20 cellular contexts compared by ENCODE assay signal in the genomic region with DNA sequence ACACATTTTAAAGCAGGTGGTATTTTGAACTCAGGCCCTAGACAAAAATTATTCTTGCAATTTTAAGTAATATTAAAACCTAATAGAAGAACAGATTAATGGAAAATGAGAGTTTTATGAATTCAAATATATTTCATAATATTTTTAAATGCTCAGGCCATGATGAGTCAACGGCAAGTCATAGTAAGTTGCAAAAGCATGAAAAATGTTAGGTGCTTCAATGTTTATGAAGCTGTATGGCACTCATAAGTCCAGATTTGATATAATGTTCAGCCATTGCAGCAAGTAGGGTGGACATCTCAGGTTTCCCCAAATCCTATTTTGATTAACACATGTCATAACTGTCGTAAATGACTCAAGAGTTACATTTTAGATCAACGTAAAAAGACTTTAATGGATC.
"Had no signal": no experiment of that assay in that cellular context is flagged by ENCODE, and none has a peak within 500 bp of the region (broad histone marks: within the 10 kb centered on the region; RNA-seq: fewer than 3 reads in every experiment).

No MANE protein-coding gene starts in this region.

- H3K36me3 ChIP-seq: adrenal gland, cardiac muscle cell, lower lobe of right lung, right lobe of liver, stomach, transverse colon had no signal

- H3K4me1 ChIP-seq: adrenal gland, lower lobe of right lung, right lobe of liver, stomach, transverse colon had no signal

- H3K27ac ChIP-seq: adrenal gland, cardiac muscle cell, lower lobe of right lung, right lobe of liver, stomach, transverse colon had no signal

- H3K9me3 ChIP-seq: adrenal gland, right lobe of liver had no signal

- H3K27me3 ChIP-seq: adrenal gland, cardiac muscle cell, right lobe of liver, stomach, transverse colon had no signal

- DNase-seq: activated T-cell treated with anti-CD3 and anti-CD28 coated beads, Interleukin-2, amount 50 U/mL, for 1 hour; adrenal gland; foreskin melanocyte; lower lobe of right lung; naive thymus-derived CD4-positive, alpha-beta T cell; occipital lobe; right lobe of liver; small intestine; stimulated activated CD4-positive, alpha-beta T cell treated with anti-CD3 and anti-CD28 coated beads, Interleukin-2, amount 100 ng/mL, for 24 hours; stomach; T1000; transverse colon had no signal

- H3K4me3 ChIP-seq: adrenal gland, cardiac muscle cell, lower lobe of right lung, right lobe of liver, stomach, transverse colon had no signal

- ATAC-seq: activated naive CD4-positive, alpha-beta T cell treated with anti-CD3 and anti-CD28 coated beads, Interleukin-2, amount 50 U/mL, for 72 hours; esophagus mucosa; left lobe of liver; lower lobe of right lung; naive thymus-derived CD4-positive, alpha-beta T cell; right lobe of liver; stimulated activated memory B cell treated with anti-CD40 and anti-IgM and Interleukin-4, amounts not matched to agents 10 μg/mL and 1 μg/mL and 100 μg/mL, for 72 hours; WTC11 had no signal

- FAIRE-seq: endometrium, small intestine, urothelium cell line had no signal
